Comparison of ENCODE assay signal across 1 cellular context in genomic region chr7:114415054-114415997, GRCh38.
TF ChIP-seq lines count a peak whose summit lies in the region.

No MANE protein-coding gene starts in this region.

TF ChIP-seq in GM12878, 131 proteins besides CTCF, POLR2A, EP300 and RAD21 (continued from another document):
- TF ChIP-seq, protein P1, sequence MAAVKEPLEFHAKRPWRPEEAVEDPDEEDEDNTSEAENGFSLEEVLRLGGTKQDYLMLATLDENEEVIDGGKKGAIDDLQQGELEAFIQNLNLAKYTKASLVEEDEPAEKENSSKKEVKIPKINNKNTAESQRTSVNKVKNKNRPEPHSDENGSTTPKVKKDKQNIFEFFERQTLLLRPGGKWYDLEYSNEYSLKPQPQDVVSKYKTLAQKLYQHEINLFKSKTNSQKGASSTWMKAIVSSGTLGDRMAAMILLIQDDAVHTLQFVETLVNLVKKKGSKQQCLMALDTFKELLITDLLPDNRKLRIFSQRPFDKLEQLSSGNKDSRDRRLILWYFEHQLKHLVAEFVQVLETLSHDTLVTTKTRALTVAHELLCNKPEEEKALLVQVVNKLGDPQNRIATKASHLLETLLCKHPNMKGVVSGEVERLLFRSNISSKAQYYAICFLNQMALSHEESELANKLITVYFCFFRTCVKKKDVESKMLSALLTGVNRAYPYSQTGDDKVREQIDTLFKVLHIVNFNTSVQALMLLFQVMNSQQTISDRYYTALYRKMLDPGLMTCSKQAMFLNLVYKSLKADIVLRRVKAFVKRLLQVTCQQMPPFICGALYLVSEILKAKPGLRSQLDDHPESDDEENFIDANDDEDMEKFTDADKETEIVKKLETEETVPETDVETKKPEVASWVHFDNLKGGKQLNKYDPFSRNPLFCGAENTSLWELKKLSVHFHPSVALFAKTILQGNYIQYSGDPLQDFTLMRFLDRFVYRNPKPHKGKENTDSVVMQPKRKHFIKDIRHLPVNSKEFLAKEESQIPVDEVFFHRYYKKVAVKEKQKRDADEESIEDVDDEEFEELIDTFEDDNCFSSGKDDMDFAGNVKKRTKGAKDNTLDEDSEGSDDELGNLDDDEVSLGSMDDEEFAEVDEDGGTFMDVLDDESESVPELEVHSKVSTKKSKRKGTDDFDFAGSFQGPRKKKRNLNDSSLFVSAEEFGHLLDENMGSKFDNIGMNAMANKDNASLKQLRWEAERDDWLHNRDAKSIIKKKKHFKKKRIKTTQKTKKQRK (IDR thresholded peaks at IDR 0.05; ENCODE audit: low read depth, low read length), result no peak
- TF ChIP-seq ASH2L (IDR thresholded peaks at IDR 0.05; ENCODE audit: borderline replicate concordance, low read depth), result no peak
- TF ChIP-seq HDAC6 (IDR thresholded peaks at IDR 0.05; ENCODE audit: unreplicated experiment), result no peak
- no peak for TF ChIP-seq CBFB (IDR thresholded peaks at IDR 0.05; ENCODE audit: low read depth)
- no peak for TF ChIP-seq NR2C2 (IDR thresholded peaks at IDR 0.05; ENCODE audit: borderline replicate concordance, control insufficient read depth, insufficient read length, low read depth)
- TF ChIP-seq EGR1 (IDR thresholded peaks at IDR 0.05; ENCODE audit: borderline replicate concordance in 1 of 2, low read depth in 2 of 2, low read length in 2 of 2), result no peak
- no peak for TF ChIP-seq SMC3 (IDR thresholded peaks at IDR 0.05; ENCODE audit: borderline replicate concordance, low read length)
- TF ChIP-seq DPF2 (IDR thresholded peaks at IDR 0.05), result no peak
